Comparison of ENCODE assay signal across 9 cellular contexts in the genomic region with DNA sequence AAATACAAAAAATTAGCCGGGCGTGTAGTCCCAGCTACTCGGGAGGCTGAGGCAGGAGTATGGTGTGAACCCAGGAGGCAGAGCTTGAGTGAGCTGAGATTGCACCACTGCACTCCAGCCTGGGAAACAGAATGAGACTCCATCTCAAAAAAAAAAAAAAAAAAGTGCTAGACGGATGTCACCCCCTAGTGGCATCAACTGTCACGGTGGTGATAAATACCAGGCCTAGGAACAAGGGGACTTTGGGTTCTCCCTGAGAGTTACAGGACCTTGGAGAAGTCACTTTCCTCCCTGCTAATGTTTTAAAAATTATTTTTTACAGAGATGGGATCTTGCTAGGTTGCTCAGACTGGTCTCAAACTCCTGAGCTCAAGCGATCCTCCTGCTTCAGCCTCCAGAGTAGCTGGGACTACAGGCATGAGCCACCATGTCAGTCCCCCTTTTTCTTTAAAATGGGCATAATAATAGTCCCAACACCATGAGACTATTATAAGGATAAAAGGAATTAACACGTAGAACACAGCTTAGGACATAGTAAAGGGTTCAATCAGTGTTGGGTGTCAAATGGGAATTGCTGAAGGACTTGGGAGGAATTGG. TPM values are rescaled to one million over a fixed set of nuclear protein-coding genes. Genes with fewer than 3 reads are reported as not detected.
DNase-seq lines count a peak whose midpoint lies in the region; ATAC-seq and TF ChIP-seq lines count a peak whose summit lies in the region.
"Had no signal": no experiment of that assay in that cellular context is flagged by ENCODE, and none has a peak within 500 bp of the region (broad histone marks: within the 10 kb centered on the region; RNA-seq: fewer than 3 reads in every experiment).

No MANE protein-coding gene starts in this region.

- TF ChIP-seq CTCF in neural cell (IDR thresholded peaks at IDR 0.05; ENCODE audit: poor library complexity, severe bottlenecking), result peak; percentile 52

- H2AFZ ChIP-seq in neural cell (ENCODE audit: low read depth, low read length), result no peak overlapping the region

- H3K27ac Mint-ChIP-seq in activated naive CD4-positive, alpha-beta T cell treated with anti-CD3 and anti-CD28 coated beads, Interleukin-2, amount 10 ng/mL, durations not matched to agents 7 days and 5 days, result no peak overlapping the region

- CTCF ChIA-PET in activated naive CD4-positive, alpha-beta T cell treated with anti-CD3 and anti-CD28 coated beads, Interleukin-2, amount 10 ng/mL, durations not matched to agents 7 days and 5 days (lab: Charles Lee), result interaction anchor here (0.6 to 2.5 kb wide), 7 partner anchors 11 to 86 kb away, joined by 3 to 10 read pairs (median 3); no protein-coding TSS in a partner anchor

- peaks cover 9% of the 10 kb centered on the region for H3K27me3 ChIP-seq in neural cell (ENCODE audit: insufficient read depth, low read depth, low read length)

- DNase-seq in NCI-H345 (lab: John Stamatoyannopoulos, UW), result peak; percentile 28
- no peak for DNase-seq in NCI-H345 treated with DMSO at 0.1 percent for 48 hours (lab: John Stamatoyannopoulos, UW; ENCODE audit: unreplicated experiment)
- DNase-seq in HuH-7.5 (ENCODE audit: low spot score), result peak; percentile 78
- DNase-seq in activated naive CD4-positive, alpha-beta T cell treated with anti-CD3 and anti-CD28 coated beads, Interleukin-2, amount 10 ng/mL, durations not matched to agents 7 days and 5 days, result peak; percentile 54
- DNase-seq in NCI-H1436 (lab: John Stamatoyannopoulos, UW), result no peak
- DNase-seq: NCI-H2029 treated with DMSO at 0.1 percent for 48 hours had no signal

- peak; percentile 28 for TF ChIP-seq RAD21 in neural cell (conservative IDR thresholded peaks at IDR 0.05)

- no peak overlapping the region for H3K9ac ChIP-seq in neural cell (ENCODE audit: low read length)

- no peak overlapping the region for H3K4me2 ChIP-seq in neural cell (ENCODE audit: low read length)

- no peak overlapping the region for H3K4me3 Mint-ChIP-seq in activated naive CD4-positive, alpha-beta T cell treated with anti-CD3 and anti-CD28 coated beads, Interleukin-2, amount 10 ng/mL, durations not matched to agents 7 days and 5 days

- ATAC-seq in GM18858 (IDR thresholded peaks at IDR 0.05; ENCODE audit: unreplicated experiment) (no peak), HG03469 (IDR thresholded peaks at IDR 0.05; ENCODE audit: unreplicated experiment) (no peak)

- TF ChIP-seq EP300 in neural cell (conservative IDR thresholded peaks at IDR 0.05; ENCODE audit: poor library complexity, severe bottlenecking), result no peak

- no peaks in the 10 kb centered on the region for H3K9me2 ChIP-seq in neural cell (ENCODE audit: insufficient read depth, low read length)

- H3K27ac ChIP-seq in neural cell (ENCODE audit: low read length), result no peak overlapping the region

- no peaks in the 10 kb centered on the region for H3K36me3 ChIP-seq in neural cell (ENCODE audit: insufficient read depth, low read length)

- no peaks in the 10 kb centered on the region for H3K79me2 ChIP-seq in neural cell (replicated peaks; ENCODE audit: insufficient read depth, low read length)

- no peaks in the 10 kb centered on the region for H3K9me3 Mint-ChIP-seq in activated naive CD4-positive, alpha-beta T cell treated with anti-CD3 and anti-CD28 coated beads, Interleukin-2, amount 10 ng/mL, durations not matched to agents 7 days and 5 days

- no peaks in the 10 kb centered on the region for H3K9me3 ChIP-seq in neural cell (ENCODE audit: low read length)

- H3K27me3 Mint-ChIP-seq in activated naive CD4-positive, alpha-beta T cell treated with anti-CD3 and anti-CD28 coated beads, Interleukin-2, amount 10 ng/mL, durations not matched to agents 7 days and 5 days, result peaks cover 72% of the 10 kb centered on the region

- no peak overlapping the region for H3K4me3 ChIP-seq in neural cell (ENCODE audit: low read length)

- H3F3A ChIP-seq in neural cell (ENCODE audit: insufficient read depth, low read length, poor library complexity, severe bottlenecking), result no peaks in the 10 kb centered on the region

- no peaks in the 10 kb centered on the region for H3K36me3 Mint-ChIP-seq in activated naive CD4-positive, alpha-beta T cell treated with anti-CD3 and anti-CD28 coated beads, Interleukin-2, amount 10 ng/mL, durations not matched to agents 7 days and 5 days

- H4K20me1 ChIP-seq in neural cell (ENCODE audit: insufficient read depth), result no peaks in the 10 kb centered on the region

- peaks cover 7% of the 10 kb centered on the region for H3K4me1 Mint-ChIP-seq in activated naive CD4-positive, alpha-beta T cell treated with anti-CD3 and anti-CD28 coated beads, Interleukin-2, amount 10 ng/mL, durations not matched to agents 7 days and 5 days

TF ChIP-seq in neural cell, 6 proteins besides CTCF, POLR2A, EP300 and RAD21:
- TF ChIP-seq TAF1 (IDR thresholded peaks at IDR 0.05; ENCODE audit: low read depth) (no peak), SMC3 (conservative IDR thresholded peaks at IDR 0.05; ENCODE audit: poor library complexity) (no peak), POLR2AphosphoS5 (IDR thresholded peaks at IDR 0.05) (no peak), EZH2 (IDR thresholded peaks at IDR 0.05; ENCODE audit: borderline replicate concordance, insufficient read depth, low read length, poor library complexity, severe bottlenecking) (no peak)
- TF ChIP-seq, protein P1, sequence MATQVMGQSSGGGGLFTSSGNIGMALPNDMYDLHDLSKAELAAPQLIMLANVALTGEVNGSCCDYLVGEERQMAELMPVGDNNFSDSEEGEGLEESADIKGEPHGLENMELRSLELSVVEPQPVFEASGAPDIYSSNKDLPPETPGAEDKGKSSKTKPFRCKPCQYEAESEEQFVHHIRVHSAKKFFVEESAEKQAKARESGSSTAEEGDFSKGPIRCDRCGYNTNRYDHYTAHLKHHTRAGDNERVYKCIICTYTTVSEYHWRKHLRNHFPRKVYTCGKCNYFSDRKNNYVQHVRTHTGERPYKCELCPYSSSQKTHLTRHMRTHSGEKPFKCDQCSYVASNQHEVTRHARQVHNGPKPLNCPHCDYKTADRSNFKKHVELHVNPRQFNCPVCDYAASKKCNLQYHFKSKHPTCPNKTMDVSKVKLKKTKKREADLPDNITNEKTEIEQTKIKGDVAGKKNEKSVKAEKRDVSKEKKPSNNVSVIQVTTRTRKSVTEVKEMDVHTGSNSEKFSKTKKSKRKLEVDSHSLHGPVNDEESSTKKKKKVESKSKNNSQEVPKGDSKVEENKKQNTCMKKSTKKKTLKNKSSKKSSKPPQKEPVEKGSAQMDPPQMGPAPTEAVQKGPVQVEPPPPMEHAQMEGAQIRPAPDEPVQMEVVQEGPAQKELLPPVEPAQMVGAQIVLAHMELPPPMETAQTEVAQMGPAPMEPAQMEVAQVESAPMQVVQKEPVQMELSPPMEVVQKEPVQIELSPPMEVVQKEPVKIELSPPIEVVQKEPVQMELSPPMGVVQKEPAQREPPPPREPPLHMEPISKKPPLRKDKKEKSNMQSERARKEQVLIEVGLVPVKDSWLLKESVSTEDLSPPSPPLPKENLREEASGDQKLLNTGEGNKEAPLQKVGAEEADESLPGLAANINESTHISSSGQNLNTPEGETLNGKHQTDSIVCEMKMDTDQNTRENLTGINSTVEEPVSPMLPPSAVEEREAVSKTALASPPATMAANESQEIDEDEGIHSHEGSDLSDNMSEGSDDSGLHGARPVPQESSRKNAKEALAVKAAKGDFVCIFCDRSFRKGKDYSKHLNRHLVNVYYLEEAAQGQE (IDR thresholded peaks at IDR 0.05; ENCODE audit: borderline replicate concordance), result no peak

RNA-seq across cellular contexts. Expression of a gene that starts 2.6 kb away (rescaled TPM):
- polyA plus RNA-seq in neural cell, result 9.0 and 12.3 TPM in 2 replicates
- 6.8 and 11.2 TPM in 2 replicates for polyA minus RNA-seq in neural cell

RNA-seq across cellular contexts. Expression of a gene that starts 5.9 kb away (rescaled TPM):
- polyA plus RNA-seq in neural cell, result 12.9 and 16.6 TPM in 2 replicates
- polyA minus RNA-seq in neural cell, result 37.7 and 51.1 TPM in 2 replicates

Comparison
In these comparisons a context has a peak if more than half of its experiments do, and no peak if none do; other contexts are left out.
1. DNase-seq: peak in NCI-H345 (single experiment), HuH-7.5 (single experiment) and activated naive CD4-positive, alpha-beta T cell treated with anti-CD3 and anti-CD28 coated beads, Interleukin-2, amount 10 ng/mL, durations not matched to agents 7 days and 5 days (single experiment); none in NCI-H345 treated with DMSO at 0.1 percent for 48 hours (single experiment) and NCI-H1436 (single experiment).